ENCODE assay signal across 10 cellular contexts in the genomic region with DNA sequence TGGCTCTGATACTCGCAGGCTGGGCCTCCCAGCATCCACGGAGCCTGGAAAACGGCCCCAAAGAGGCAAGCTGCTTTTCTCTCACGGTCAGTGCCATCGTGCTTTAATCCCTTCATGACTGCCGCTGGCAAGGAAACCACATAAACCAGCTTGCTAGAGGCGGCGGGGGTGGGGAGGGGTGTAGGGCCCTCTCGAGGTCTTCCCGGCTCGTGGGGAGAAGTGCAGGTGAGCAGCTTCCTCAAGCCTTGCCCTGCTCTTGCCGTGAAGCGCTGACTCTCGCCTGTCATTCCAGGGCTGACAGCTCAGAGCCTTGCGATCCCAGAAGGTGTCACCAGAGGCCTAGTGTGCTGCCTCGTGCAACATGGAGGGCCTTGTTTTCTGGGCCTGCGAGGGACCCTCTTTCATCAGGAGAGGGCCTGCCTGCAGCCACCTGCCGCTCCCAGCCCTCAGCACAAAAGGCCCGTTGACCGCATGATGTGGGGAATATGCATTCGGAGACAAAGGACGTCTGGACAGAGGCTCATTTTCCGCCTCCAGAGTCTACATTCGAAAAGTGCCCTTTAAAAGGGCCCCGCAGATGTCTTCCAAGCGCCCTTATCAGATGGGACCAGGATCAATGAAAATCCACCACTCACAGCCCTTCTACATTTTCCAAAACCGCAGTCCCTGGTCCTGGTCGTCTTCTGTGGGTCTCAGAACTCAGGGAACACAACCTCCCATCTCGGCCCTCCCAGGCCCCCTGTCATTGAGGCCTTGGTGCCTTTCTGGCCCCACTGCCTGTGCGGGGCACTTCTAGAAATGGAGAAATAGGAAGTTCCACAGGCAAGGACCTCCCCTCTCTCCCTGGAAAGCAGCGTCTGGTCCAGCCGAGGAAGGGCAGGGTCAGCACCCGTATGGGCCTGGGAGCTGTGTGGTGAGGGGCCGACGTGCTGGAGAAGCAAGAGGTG. TPM values are rescaled to one million over a fixed set of nuclear protein-coding genes. Genes with fewer than 3 reads are reported as not detected.
DNase-seq lines count a peak whose midpoint lies in the region; ATAC-seq and TF ChIP-seq lines count a peak whose summit lies in the region.
"Had no signal": no experiment of that assay in that cellular context is flagged by ENCODE, and none has a peak within 500 bp of the region (broad histone marks: within the 10 kb centered on the region; RNA-seq: fewer than 3 reads in every experiment).

No MANE protein-coding gene starts in this region.

- no peaks in the 10 kb centered on the region for H3K4me1 ChIP-seq in right lobe of liver
- peaks cover 0 to 78% (median 65%) of the 10 kb centered on the region in 4 donors for H3K4me1 ChIP-seq in tibial artery

- DNase-seq in activated CD8-positive, alpha-beta memory T cell treated with anti-CD3 and anti-CD28 coated beads, Interleukin-2, amount 50 U/mL, for 4 hours, result peak; percentile 7
- no peak for DNase-seq in activated CD8-positive, alpha-beta memory T cell treated with anti-CD3 and anti-CD28 coated beads, Interleukin-2, amount 10 ng/mL, durations not matched to agents 7 days and 5 days
- DNase-seq in choroid plexus epithelial cell (ENCODE audit: low read depth) (peak; percentile 30), right lobe of liver (peak; percentile 18 to 44 (median 44)), tibial artery (peak; percentile 41 to 81), activated T-cell treated with anti-CD3 and anti-CD28 coated beads for 4 hours (no peak)

- CTCF ChIA-PET in activated CD8-positive, alpha-beta memory T cell treated with anti-CD3 and anti-CD28 coated beads, Interleukin-2, amount 10 ng/mL, durations not matched to agents 7 days and 5 days (lab: Charles Lee), result interaction anchor here (1.2 to 2.1 kb wide), 2 partner anchors 9 to 47 kb away, joined by 4 to 7 read pairs; no protein-coding TSS in a partner anchor

- no peak overlapping the region for H3K27ac ChIP-seq in right lobe of liver
- H3K27ac ChIP-seq in tibial artery, result peak overlapping the region; percentile 95

- H3K27ac Mint-ChIP-seq in activated CD8-positive, alpha-beta memory T cell treated with anti-CD3 and anti-CD28 coated beads, Interleukin-2, amount 10 ng/mL, durations not matched to agents 7 days and 5 days, result no peak overlapping the region
- H3K27ac Mint-ChIP-seq: stimulated activated memory B cell treated with anti-CD40 and anti-IgM and Interleukin-4, amounts not matched to agents 10 μg/mL and 1 μg/mL and 100 μg/mL, for 72 hours had no signal

- no peak for ATAC-seq in activated CD8-positive, alpha-beta memory T cell treated with anti-CD3 and anti-CD28 coated beads, Interleukin-2, amount 10 ng/mL, durations not matched to agents 7 days and 5 days
- ATAC-seq in right lobe of liver, result no peak
- no peak for ATAC-seq in HG03108 (IDR thresholded peaks at IDR 0.05; ENCODE audit: unreplicated experiment)
- no peak for ATAC-seq in GM21825 (IDR thresholded peaks at IDR 0.05; ENCODE audit: unreplicated experiment)
- ATAC-seq: K562; stimulated activated memory B cell treated with anti-CD40 and anti-IgM and Interleukin-4, amounts not matched to agents 10 μg/mL and 1 μg/mL and 100 μg/mL, for 72 hours had no signal

- H3K36me3 ChIP-seq in right lobe of liver (no peaks in the 10 kb centered on the region), tibial artery (peaks cover 24 to 56% (median 36%) of the 10 kb centered on the region in 3 donors)

- H3K36me3 Mint-ChIP-seq in activated CD8-positive, alpha-beta memory T cell treated with anti-CD3 and anti-CD28 coated beads, Interleukin-2, amount 10 ng/mL, durations not matched to agents 7 days and 5 days, result no peaks in the 10 kb centered on the region
- H3K36me3 Mint-ChIP-seq: stimulated activated memory B cell treated with anti-CD40 and anti-IgM and Interleukin-4, amounts not matched to agents 10 μg/mL and 1 μg/mL and 100 μg/mL, for 72 hours had no signal

- H3K9me3 ChIP-seq in right lobe of liver (no peaks in the 10 kb centered on the region), tibial artery (no peaks in the 10 kb centered on the region)

- TF ChIP-seq CTCF in choroid plexus epithelial cell (conservative IDR thresholded peaks at IDR 0.05; ENCODE audit: low read depth, low read length) (no peak), right lobe of liver (IDR thresholded peaks at IDR 0.05) (no peak), tibial artery (IDR thresholded peaks at IDR 0.05) (peak; percentile 16 to 22)

- H3K4me1 Mint-ChIP-seq in activated CD8-positive, alpha-beta memory T cell treated with anti-CD3 and anti-CD28 coated beads, Interleukin-2, amount 10 ng/mL, durations not matched to agents 7 days and 5 days, result no peaks in the 10 kb centered on the region
- H3K4me1 Mint-ChIP-seq: stimulated activated memory B cell treated with anti-CD40 and anti-IgM and Interleukin-4, amounts not matched to agents 10 μg/mL and 1 μg/mL and 100 μg/mL, for 72 hours had no signal

- H3K27me3 Mint-ChIP-seq in activated CD8-positive, alpha-beta memory T cell treated with anti-CD3 and anti-CD28 coated beads, Interleukin-2, amount 10 ng/mL, durations not matched to agents 7 days and 5 days, result no peaks in the 10 kb centered on the region

- intact Hi-C loops in right lobe of liver (cut with DNase I), result no loop called here
- intact Hi-C loops in tibial artery (cut with DNase I; ENCODE audit: low total_unique reads), result loop anchor here (5.0 to 10.0 kb wide), 2 partner anchors 62 to 154 kb away; no protein-coding TSS in a partner anchor

- H3K4me3 ChIP-seq in choroid plexus epithelial cell (ENCODE audit: low read depth, low read length) (no peak overlapping the region), right lobe of liver (no peak overlapping the region), tibial artery (peak overlapping the region; percentile 45 to 49)
- H3K4me3 ChIP-seq: K562 had no signal

- H3K4me3 Mint-ChIP-seq in activated CD8-positive, alpha-beta memory T cell treated with anti-CD3 and anti-CD28 coated beads, Interleukin-2, amount 10 ng/mL, durations not matched to agents 7 days and 5 days, result no peak overlapping the region
- H3K4me3 Mint-ChIP-seq: stimulated activated memory B cell treated with anti-CD40 and anti-IgM and Interleukin-4, amounts not matched to agents 10 μg/mL and 1 μg/mL and 100 μg/mL, for 72 hours had no signal

- 63% methylated on average over 10 of the region's 35 CpGs for WGBS in right lobe of liver (ENCODE audit: insufficient coverage, low coverage, low lambda C conversion rate, missing lambda C conversion rate)

- H3K9me3 Mint-ChIP-seq in activated CD8-positive, alpha-beta memory T cell treated with anti-CD3 and anti-CD28 coated beads, Interleukin-2, amount 10 ng/mL, durations not matched to agents 7 days and 5 days (ENCODE audit: low read depth), result no peaks in the 10 kb centered on the region
- H3K9me3 Mint-ChIP-seq: stimulated activated memory B cell treated with anti-CD40 and anti-IgM and Interleukin-4, amounts not matched to agents 10 μg/mL and 1 μg/mL and 100 μg/mL, for 72 hours had no signal

- no peak for TF ChIP-seq POLR2A in right lobe of liver (IDR thresholded peaks at IDR 0.05)

- H3K27me3 ChIP-seq in right lobe of liver (no peaks in the 10 kb centered on the region), tibial artery (no peaks in the 10 kb centered on the region)

RNA-seq across cellular contexts. Expression of a gene that starts 58.7 kb away (rescaled TPM):
- total RNA-seq in activated CD8-positive, alpha-beta memory T cell treated with anti-CD3 and anti-CD28 coated beads, Interleukin-2, amount 10 ng/mL, durations not matched to agents 7 days and 5 days, result 10 to 100 TPM in 1 of 2 experiments, 1 to 10 TPM in 1; 9.8 to 11.5 TPM
- 10 to 100 TPM in 4 of 6 experiments, 1 to 10 TPM in 2; 8.6 to 17.6 (median 11.6) TPM for total RNA-seq in right lobe of liver

Comparison
In these comparisons a context has a peak if more than half of its experiments do, and no peak if none do; other contexts are left out.
1. DNase-seq: peak in activated CD8-positive, alpha-beta memory T cell treated with anti-CD3 and anti-CD28 coated beads, Interleukin-2, amount 50 U/mL, for 4 hours (single experiment), choroid plexus epithelial cell (single experiment), right lobe of liver (3 of 3) and tibial artery (2 of 2); none in activated CD8-positive, alpha-beta memory T cell treated with anti-CD3 and anti-CD28 coated beads, Interleukin-2, amount 10 ng/mL, durations not matched to agents 7 days and 5 days (single experiment) and activated T-cell treated with anti-CD3 and anti-CD28 coated beads for 4 hours (single experiment).
2. H3K4me3 ChIP-seq: peak in tibial artery (2 of 2); none in choroid plexus epithelial cell (single experiment) and right lobe of liver (0 of 3).
3. CTCF ChIP-seq: peak in tibial artery (2 of 2); none in choroid plexus epithelial cell (single experiment) and right lobe of liver (0 of 4).
4. H3K27ac ChIP-seq: peak in tibial artery (2 of 2); none in right lobe of liver (0 of 3).